ENCODE assay signal across 26 cellular contexts in the genomic region with DNA sequence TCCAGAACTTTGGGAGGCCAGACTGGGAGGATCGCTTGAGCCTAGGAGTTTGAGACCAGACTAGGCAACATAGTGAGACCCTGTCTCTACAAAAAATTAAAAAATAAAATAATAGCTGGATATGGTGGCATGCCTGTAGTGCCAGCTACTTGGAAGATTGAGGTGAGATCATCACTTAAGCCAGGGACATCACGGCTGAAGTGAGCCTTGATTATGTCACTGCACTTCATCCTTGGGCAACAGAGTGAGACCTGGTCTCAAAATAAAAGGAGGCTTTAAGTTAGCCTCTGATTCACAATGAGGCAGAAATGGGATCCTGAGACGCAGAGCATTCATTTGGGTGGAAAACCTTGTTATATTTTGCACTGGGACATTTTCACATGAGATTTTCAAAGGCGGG.
"Had no signal": no experiment of that assay in that cellular context is flagged by ENCODE, and none has a peak within 500 bp of the region (broad histone marks: within the 10 kb centered on the region; RNA-seq: fewer than 3 reads in every experiment).

No MANE protein-coding gene starts in this region.

- H3K4me1 ChIP-seq: SJCRH30 had no signal

- H3K36me3 Mint-ChIP-seq: activated naive CD4-positive, alpha-beta T cell treated with anti-CD3 and anti-CD28 coated beads, Interleukin-2, amount 10 ng/mL, durations not matched to agents 7 days and 5 days had no signal

- H3K4me3 Mint-ChIP-seq: activated CD8-positive, alpha-beta T cell treated with anti-CD3 and anti-CD28 coated beads for 36 hours; activated naive CD4-positive, alpha-beta T cell treated with anti-CD3 and anti-CD28 coated beads, Interleukin-2, amount 10 ng/mL, durations not matched to agents 7 days and 5 days; activated naive CD8-positive, alpha-beta T cell treated with anti-CD3 and anti-CD28 coated beads, Interleukin-2, amount 10 ng/mL, durations not matched to agents 7 days and 5 days; activated T-cell treated with anti-CD3 and anti-CD28 coated beads, Interleukin-2, amount 50 U/mL, for 72 hours had no signal

- H3K9me3 ChIP-seq: adrenal gland, SJCRH30, SK-N-SH had no signal

- H3K4me1 Mint-ChIP-seq: activated naive CD8-positive, alpha-beta T cell treated with anti-CD3 and anti-CD28 coated beads, Interleukin-2, amount 10 ng/mL, durations not matched to agents 7 days and 5 days had no signal

- H3K27me3 ChIP-seq: adrenal gland, SJCRH30 had no signal

- H3K27me3 Mint-ChIP-seq: activated CD8-positive, alpha-beta T cell treated with anti-CD3 and anti-CD28 coated beads for 36 hours; activated naive CD4-positive, alpha-beta T cell treated with anti-CD3 and anti-CD28 coated beads, Interleukin-2, amount 10 ng/mL, durations not matched to agents 7 days and 5 days had no signal

- H3K4me2 ChIP-seq: KMS-11, SK-N-SH had no signal

- H3K9ac ChIP-seq: KMS-11, SK-N-SH had no signal

- H3K4me3 ChIP-seq: adrenal gland, SJCRH30 had no signal

- DNase-seq: activated CD4-positive, alpha-beta T cell treated with anti-CD3 and anti-CD28 coated beads for 4 hours; activated CD8-positive, alpha-beta memory T cell treated with anti-CD3 and anti-CD28 coated beads, Interleukin-2, amount 50 U/mL, for 4 hours; activated CD8-positive, alpha-beta T cell treated with anti-CD3 and anti-CD28 coated beads for 36 hours; activated gamma-delta T cell treated with Interleukin-2 at 50 U/mL for 16 hours; activated naive CD4-positive, alpha-beta T cell treated with anti-CD3 and anti-CD28 coated beads, Interleukin-2, amount 10 ng/mL, durations not matched to agents 7 days and 5 days; activated naive CD8-positive, alpha-beta T cell treated with anti-CD3 and anti-CD28 coated beads, Interleukin-2, amount 10 ng/mL, durations not matched to agents 7 days and 5 days; activated T-cell treated with anti-CD3 and anti-CD28 coated beads, Interleukin-2, amount 50 U/mL, for 72 hours; adrenal gland; anterior cingulate cortex; caudate nucleus; MM.1S; NCI-H1105 treated with DMSO at 0.1 percent for 48 hours; NCI-H1436 treated with DMSO at 0.1 percent for 48 hours; NCI-H187 treated with DMSO at 0.1 percent for 48 hours; NCI-H2081 treated with DMSO at 0.1 percent for 48 hours; NCI-H2171 treated with DMSO at 0.1 percent for 48 hours; NCI-H226; NCI-H526; NCI-H774; Right ventricle myocardium superior; SJCRH30; SK-N-SH; T-helper 1 cell had no signal

- H3K27ac Mint-ChIP-seq: activated CD8-positive, alpha-beta T cell treated with anti-CD3 and anti-CD28 coated beads for 36 hours; activated naive CD4-positive, alpha-beta T cell treated with anti-CD3 and anti-CD28 coated beads, Interleukin-2, amount 10 ng/mL, durations not matched to agents 7 days and 5 days; activated naive CD8-positive, alpha-beta T cell treated with anti-CD3 and anti-CD28 coated beads, Interleukin-2, amount 10 ng/mL, durations not matched to agents 7 days and 5 days; activated T-cell treated with anti-CD3 and anti-CD28 coated beads, Interleukin-2, amount 50 U/mL, for 72 hours; activated T-helper 2 cell treated with anti-CD3 and anti-CD28 coated beads, Interferon-gamma antibody, Interleukin-2, Interleukin-4, amounts not matched to agents 10 μg/mL and 5 μg/mL and 100 μg/mL, durations not matched to agents 14 hours and 24 hours and 36 hours had no signal

- H3K27ac ChIP-seq: adrenal gland, KMS-11, RWPE1, SJCRH30 had no signal

- H3K9me3 Mint-ChIP-seq: activated naive CD4-positive, alpha-beta T cell treated with anti-CD3 and anti-CD28 coated beads, Interleukin-2, amount 10 ng/mL, durations not matched to agents 7 days and 5 days; activated T-cell treated with anti-CD3 and anti-CD28 coated beads, Interleukin-2, amount 50 U/mL, for 72 hours; activated T-helper 2 cell treated with anti-CD3 and anti-CD28 coated beads, Interferon-gamma antibody, Interleukin-2, Interleukin-4, amounts not matched to agents 10 μg/mL and 5 μg/mL and 100 μg/mL, durations not matched to agents 14 hours and 24 hours and 36 hours had no signal

- H3K36me3 ChIP-seq: adrenal gland had no signal
